Comparison of ENCODE assay signal across 24 cellular contexts in the genomic region with DNA sequence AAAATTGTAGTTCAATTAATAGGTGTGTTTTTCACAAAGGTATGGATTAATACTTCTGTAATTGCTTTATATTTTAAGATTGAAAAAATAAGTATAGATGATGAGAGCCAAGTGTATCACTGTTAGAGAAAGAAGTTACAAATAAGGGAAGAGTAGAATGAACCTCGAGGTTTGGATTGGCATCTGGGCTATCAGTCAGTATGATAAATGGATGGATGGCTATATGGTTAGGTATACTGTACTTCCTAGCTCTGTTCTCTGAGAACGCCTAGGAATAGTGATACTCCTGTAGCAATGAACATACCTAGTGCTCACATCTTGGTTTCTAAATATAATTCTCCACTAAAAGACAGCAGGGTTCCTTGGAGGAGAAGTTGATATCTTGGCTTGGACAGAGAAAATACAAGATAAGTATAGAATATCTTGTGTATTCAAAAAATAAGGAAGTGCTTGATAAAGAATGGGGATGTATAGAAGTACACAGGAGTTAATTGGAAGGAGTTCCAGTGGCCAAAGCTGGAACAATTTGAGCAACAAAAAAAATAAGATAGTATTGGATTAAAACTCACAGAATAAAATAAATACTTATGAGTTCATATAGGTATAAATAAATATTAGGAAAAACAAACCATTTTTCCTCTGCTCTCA.
"Had no signal": no experiment of that assay in that cellular context is flagged by ENCODE, and none has a peak within 500 bp of the region (broad histone marks: within the 10 kb centered on the region; RNA-seq: fewer than 3 reads in every experiment).

No MANE protein-coding gene starts in this region.

- H3K27ac Mint-ChIP-seq: activated CD4-positive, alpha-beta T cell treated with anti-CD3 and anti-CD28 coated beads, Interleukin-2, amount 10 ng/mL, durations not matched to agents 7 days and 5 days; activated CD8-positive, alpha-beta T cell treated with anti-CD3 and anti-CD28 coated beads, Interleukin-2, amount 10 ng/mL, durations not matched to agents 7 days and 5 days; endodermal cell; natural killer cell; stimulated activated memory B cell treated with anti-CD40 and anti-IgM and Interleukin-4, amounts not matched to agents 10 μg/mL and 1 μg/mL and 100 μg/mL, for 72 hours had no signal

- H3K27ac ChIP-seq: brain microvascular endothelial cell, colonic mucosa, epithelial cell of prostate, hepatocyte, neutrophil, pancreas, sigmoid colon, testis, upper lobe of left lung had no signal

- H3K4me2 ChIP-seq: hepatocyte had no signal

- H3K36me3 Mint-ChIP-seq: natural killer cell had no signal

- H3K27me3 Mint-ChIP-seq: activated CD4-positive, alpha-beta T cell treated with anti-CD3 and anti-CD28 coated beads, Interleukin-2, amount 10 ng/mL, durations not matched to agents 7 days and 5 days; central memory CD8-positive, alpha-beta T cell; stimulated activated memory B cell treated with anti-CD40 and anti-IgM and Interleukin-4, amounts not matched to agents 10 μg/mL and 1 μg/mL and 100 μg/mL, for 72 hours had no signal

- DNase-seq: activated CD4-positive, alpha-beta T cell treated with anti-CD3 and anti-CD28 coated beads, Interleukin-2, amount 10 ng/mL, durations not matched to agents 7 days and 5 days; activated CD4-positive, CD25-positive, alpha-beta regulatory T cell; activated CD8-positive, alpha-beta T cell treated with anti-CD3 and anti-CD28 coated beads, Interleukin-2, amount 10 ng/mL, durations not matched to agents 7 days and 5 days; activated effector memory CD4-positive, alpha-beta T cell treated with Interleukin-2 at 50 U/mL for 16 hours; activated naive CD4-positive, alpha-beta T cell treated with anti-CD3 and anti-CD28 coated beads, Interleukin-2, amount 50 U/mL, for 16 hours; activated T-cell treated with anti-CD3 and anti-CD28 coated beads, Interleukin-2, amount 50 U/mL, for 4 hours; aorta; brain microvascular endothelial cell; colonic mucosa; endodermal cell; foreskin fibroblast; left cardiac atrium; mesendoderm; natural killer cell; pancreas; sigmoid colon; stimulated activated CD4-positive, alpha-beta T cell treated with anti-CD3 and anti-CD28 coated beads, Interleukin-4, amount 100 ng/mL, for 4 hours; testis; upper lobe of left lung had no signal

- H2AFZ ChIP-seq: hepatocyte had no signal

- H3K9me3 ChIP-seq: colonic mucosa, neutrophil, pancreas, sigmoid colon, testis, upper lobe of left lung had no signal

- H3K36me3 ChIP-seq: brain microvascular endothelial cell, colonic mucosa, neutrophil, pancreas, sigmoid colon, upper lobe of left lung had no signal

- H3K27me3 ChIP-seq: brain microvascular endothelial cell, colonic mucosa, hepatocyte, neutrophil, pancreas, sigmoid colon, testis, upper lobe of left lung had no signal

- H3K4me3 Mint-ChIP-seq: activated CD4-positive, alpha-beta T cell treated with anti-CD3 and anti-CD28 coated beads, Interleukin-2, amount 10 ng/mL, durations not matched to agents 7 days and 5 days; activated CD8-positive, alpha-beta T cell treated with anti-CD3 and anti-CD28 coated beads, Interleukin-2, amount 10 ng/mL, durations not matched to agents 7 days and 5 days; activated T-cell treated with anti-CD3 and anti-CD28 coated beads, Interleukin-2, amount 50 U/mL, for 4 hours; central memory CD8-positive, alpha-beta T cell; endodermal cell; natural killer cell; stimulated activated memory B cell treated with anti-CD40 and anti-IgM and Interleukin-4, amounts not matched to agents 10 μg/mL and 1 μg/mL and 100 μg/mL, for 72 hours had no signal

- H3K4me1 ChIP-seq: colonic mucosa, pancreas, sigmoid colon had no signal

- H3K9me3 Mint-ChIP-seq: activated CD4-positive, alpha-beta T cell treated with anti-CD3 and anti-CD28 coated beads, Interleukin-2, amount 10 ng/mL, durations not matched to agents 7 days and 5 days; activated T-cell treated with anti-CD3 and anti-CD28 coated beads, Interleukin-2, amount 50 U/mL, for 4 hours; central memory CD8-positive, alpha-beta T cell; endodermal cell; natural killer cell; stimulated activated memory B cell treated with anti-CD40 and anti-IgM and Interleukin-4, amounts not matched to agents 10 μg/mL and 1 μg/mL and 100 μg/mL, for 72 hours had no signal

- H3K4me3 ChIP-seq: colonic mucosa, hepatocyte, pancreas, sigmoid colon, testis, upper lobe of left lung had no signal

- ATAC-seq: activated CD8-positive, alpha-beta T cell treated with anti-CD3 and anti-CD28 coated beads, Interleukin-2, amount 10 ng/mL, durations not matched to agents 7 days and 5 days; activated T-cell treated with anti-CD3 and anti-CD28 coated beads, Interleukin-2, amount 50 U/mL, for 4 hours; left cardiac atrium; natural killer cell; pancreas; stimulated activated memory B cell treated with anti-CD40 and anti-IgM and Interleukin-4, amounts not matched to agents 10 μg/mL and 1 μg/mL and 100 μg/mL, for 72 hours had no signal
